ENCODE assay signal across 6 cellular contexts in the genomic region with DNA sequence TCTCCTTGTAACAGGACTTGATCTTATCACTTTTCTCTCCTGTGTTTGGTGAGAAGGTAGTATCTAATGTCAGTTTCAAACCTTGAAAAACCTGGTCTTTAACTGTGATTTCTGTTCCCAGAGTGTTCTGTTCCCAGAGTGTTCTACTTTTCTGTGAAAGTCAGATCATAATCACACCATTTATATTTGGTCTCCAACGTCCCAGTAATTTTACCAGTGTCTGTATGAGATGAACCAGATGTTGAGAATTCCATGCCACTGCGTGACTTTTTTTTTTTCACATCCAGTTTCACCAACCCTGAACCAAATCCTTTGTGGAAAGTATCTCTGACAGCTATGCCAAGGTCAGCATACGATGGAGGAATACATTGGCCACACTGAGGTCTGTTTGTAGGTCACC.
"Had no signal": no experiment of that assay in that cellular context is flagged by ENCODE, and none has a peak within 500 bp of the region (broad histone marks: within the 10 kb centered on the region; RNA-seq: fewer than 3 reads in every experiment).

No MANE protein-coding gene starts in this region.

- H3K4me3 ChIP-seq: GM23338, K562 had no signal

- ATAC-seq: GM23338, HepG2, K562 had no signal

- H3K27ac Mint-ChIP-seq: GM23338, H9 had no signal

- H3K4me1 Mint-ChIP-seq: GM23338, H9 had no signal

- H3K4me2 ChIP-seq: GM23338 had no signal

- H3K4me3 Mint-ChIP-seq: GM23338, H9 had no signal

- DNase-seq: H9, HCEC 1CT, KG1 had no signal

- H2AFZ ChIP-seq: GM23338 had no signal
